In the genomic region with DNA sequence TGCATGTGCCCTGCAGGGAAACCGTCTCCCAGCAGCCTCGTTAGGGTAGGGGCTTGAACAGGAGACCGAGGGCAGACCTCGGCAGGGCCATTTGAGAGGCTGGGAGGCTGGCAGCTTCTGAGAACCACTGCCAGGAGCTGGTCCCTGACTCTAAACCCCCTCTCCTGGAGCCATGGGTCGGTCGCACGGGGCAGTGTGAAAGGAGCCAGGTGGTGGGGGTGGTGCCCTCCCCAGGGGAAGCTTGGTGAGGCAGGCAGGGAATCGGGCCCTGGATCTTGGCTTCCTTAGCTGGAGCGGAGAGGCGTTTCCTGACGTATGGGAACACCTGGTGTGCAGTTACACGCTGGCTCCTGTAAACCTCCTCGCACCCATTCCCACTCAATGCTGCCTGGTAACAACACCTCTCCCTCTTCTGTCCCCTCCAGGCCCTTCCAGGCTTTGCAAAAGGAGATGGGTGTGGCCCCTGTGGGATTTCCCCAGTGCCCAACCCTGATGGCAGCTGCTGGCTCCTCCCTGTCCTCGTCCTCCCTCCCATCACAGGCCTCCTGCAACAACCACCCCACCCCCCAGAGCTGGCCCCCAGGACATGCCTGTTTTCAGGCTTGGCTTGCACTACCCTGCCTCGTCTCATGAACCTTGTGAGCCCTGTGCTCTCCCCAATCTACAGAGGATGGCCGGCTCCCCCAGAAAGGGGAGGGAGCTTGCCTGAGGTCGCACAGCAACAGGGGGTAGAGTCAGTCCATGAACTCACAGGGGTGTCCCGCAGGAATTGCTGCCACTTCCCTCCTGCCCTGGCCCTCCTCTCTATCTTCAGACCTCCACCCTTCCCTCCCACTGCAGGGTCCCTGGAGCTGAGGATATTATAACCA, we compare ENCODE assay signal across 12 cellular contexts. TPM values are rescaled to one million over a fixed set of nuclear protein-coding genes. Genes with fewer than 3 reads are reported as not detected.
DNase-seq lines count a peak whose midpoint lies in the region; ATAC-seq and TF ChIP-seq lines count a peak whose summit lies in the region.
"Had no signal": no experiment of that assay in that cellular context is flagged by ENCODE, and none has a peak within 500 bp of the region (broad histone marks: within the 10 kb centered on the region; RNA-seq: fewer than 3 reads in every experiment).

No MANE protein-coding gene starts in this region.

- peak; percentile 37 for TF ChIP-seq CTCF in foreskin keratinocyte (conservative IDR thresholded peaks at IDR 0.05)

- H3K27ac ChIP-seq in foreskin keratinocyte, result no peak overlapping the region
- H3K27ac ChIP-seq: heart left ventricle had no signal

- H3K4me3 Mint-ChIP-seq in activated CD8-positive, alpha-beta memory T cell treated with anti-CD3 and anti-CD28 coated beads, Interleukin-2, amount 10 ng/mL, durations not matched to agents 7 days and 5 days, result no peak overlapping the region
- H3K4me3 Mint-ChIP-seq: activated naive CD8-positive, alpha-beta T cell had no signal

- H3K9me3 Mint-ChIP-seq in activated CD8-positive, alpha-beta memory T cell treated with anti-CD3 and anti-CD28 coated beads, Interleukin-2, amount 10 ng/mL, durations not matched to agents 7 days and 5 days (ENCODE audit: low read depth), result no peaks in the 10 kb centered on the region

- no peaks in the 10 kb centered on the region for H3K36me3 Mint-ChIP-seq in activated CD8-positive, alpha-beta memory T cell treated with anti-CD3 and anti-CD28 coated beads, Interleukin-2, amount 10 ng/mL, durations not matched to agents 7 days and 5 days
- H3K36me3 Mint-ChIP-seq: activated naive CD8-positive, alpha-beta T cell had no signal

- H3K4me1 Mint-ChIP-seq in activated CD8-positive, alpha-beta memory T cell treated with anti-CD3 and anti-CD28 coated beads, Interleukin-2, amount 10 ng/mL, durations not matched to agents 7 days and 5 days, result no peaks in the 10 kb centered on the region

- H3K27me3 ChIP-seq in foreskin keratinocyte, result peaks cover 24% of the 10 kb centered on the region
- H3K27me3 ChIP-seq: heart left ventricle had no signal

- ATAC-seq in activated CD8-positive, alpha-beta memory T cell treated with anti-CD3 and anti-CD28 coated beads, Interleukin-2, amount 10 ng/mL, durations not matched to agents 7 days and 5 days, result no peak
- ATAC-seq in foreskin keratinocyte (peak; percentile 83), GM21529 (IDR thresholded peaks at IDR 0.05; ENCODE audit: unreplicated experiment) (no peak), GM18868 (IDR thresholded peaks at IDR 0.05; ENCODE audit: unreplicated experiment) (no peak)

- H3K27me3 Mint-ChIP-seq in activated CD8-positive, alpha-beta memory T cell treated with anti-CD3 and anti-CD28 coated beads, Interleukin-2, amount 10 ng/mL, durations not matched to agents 7 days and 5 days, result peaks cover 17% of the 10 kb centered on the region
- H3K27me3 Mint-ChIP-seq: activated naive CD8-positive, alpha-beta T cell had no signal

- DNase-seq in activated CD8-positive, alpha-beta memory T cell treated with anti-CD3 and anti-CD28 coated beads, Interleukin-2, amount 10 ng/mL, durations not matched to agents 7 days and 5 days, result peak; percentile 34
- no peak for DNase-seq in activated CD8-positive, alpha-beta memory T cell treated with anti-CD3 and anti-CD28 coated beads, Interleukin-2, amount 50 U/mL, for 4 hours
- DNase-seq in NCI-H345 treated with DMSO at 0.1 percent for 48 hours (lab: John Stamatoyannopoulos, UW; ENCODE audit: unreplicated experiment), result peak; percentile 48
- peak in 1 of 2 donors; percentile 50 for DNase-seq in foreskin keratinocyte
- DNase-seq in stimulated activated CD8-positive, alpha-beta memory T cell treated with anti-CD3 and anti-CD28 coated beads, Interleukin-4, amount 100 ng/mL, for 48 hours, result peak; percentile 20
- DNase-seq in NCI-H1105 (lab: John Stamatoyannopoulos, UW), result no peak
- DNase-seq: NCI-H1694 had no signal

- no peaks in the 10 kb centered on the region for H3K4me1 ChIP-seq in foreskin keratinocyte

- H3K27ac Mint-ChIP-seq in activated CD8-positive, alpha-beta memory T cell treated with anti-CD3 and anti-CD28 coated beads, Interleukin-2, amount 10 ng/mL, durations not matched to agents 7 days and 5 days, result no peak overlapping the region
- H3K27ac Mint-ChIP-seq: activated naive CD8-positive, alpha-beta T cell had no signal

- CTCF ChIA-PET in activated CD8-positive, alpha-beta memory T cell treated with anti-CD3 and anti-CD28 coated beads, Interleukin-2, amount 10 ng/mL, durations not matched to agents 7 days and 5 days (lab: Charles Lee), result interaction anchor here (1.0 kb wide), 1 partner anchor 25 kb away, joined by 3 read pairs; no protein-coding TSS in a partner anchor

RNA-seq across cellular contexts. Expression of a gene that starts 24.4 kb away (rescaled TPM):
- under 1 TPM; 0.09 to 0.15 TPM for total RNA-seq in activated CD8-positive, alpha-beta memory T cell treated with anti-CD3 and anti-CD28 coated beads, Interleukin-2, amount 10 ng/mL, durations not matched to agents 7 days and 5 days
- 0.03 and 0.04 TPM in 2 replicates for total RNA-seq in foreskin keratinocyte
- polyA plus RNA-seq in foreskin keratinocyte, result 0.01 and 0.04 TPM in 2 replicates
- polyA plus RNA-seq: BJ had no signal

RNA-seq across cellular contexts. Expression of a gene that starts 46.4 kb away (rescaled TPM):
- total RNA-seq in activated CD8-positive, alpha-beta memory T cell treated with anti-CD3 and anti-CD28 coated beads, Interleukin-2, amount 10 ng/mL, durations not matched to agents 7 days and 5 days, result 1 to 10 TPM; 1.9 to 6.4 TPM
- not detected in 2 replicates for total RNA-seq in foreskin keratinocyte
- not detected in 2 replicates for polyA plus RNA-seq in foreskin keratinocyte
- total RNA-seq: heart left ventricle had no signal
- polyA plus RNA-seq: BJ had no signal

RNA-seq across cellular contexts. Expression of a gene that starts 53.3 kb away (rescaled TPM):
- total RNA-seq in activated CD8-positive, alpha-beta memory T cell treated with anti-CD3 and anti-CD28 coated beads, Interleukin-2, amount 10 ng/mL, durations not matched to agents 7 days and 5 days, result 10 to 100 TPM; 32.0 to 53.6 TPM
- total RNA-seq in foreskin keratinocyte, result 1.9 and 2.6 TPM in 2 replicates
- 2.5 and 2.8 TPM in 2 replicates for polyA plus RNA-seq in foreskin keratinocyte

RNA-seq across cellular contexts. Expression of a gene that starts 57.2 kb away (rescaled TPM):
- 10 to 100 TPM; 19.6 to 26.7 TPM for total RNA-seq in activated CD8-positive, alpha-beta memory T cell treated with anti-CD3 and anti-CD28 coated beads, Interleukin-2, amount 10 ng/mL, durations not matched to agents 7 days and 5 days
- total RNA-seq in foreskin keratinocyte, result 2.8 and 4.5 TPM in 2 replicates
- polyA plus RNA-seq in foreskin keratinocyte, result 3.3 and 4.3 TPM in 2 replicates

Comparison
In these comparisons a context has a peak if more than half of its experiments do, and no peak if none do; other contexts are left out.
1. DNase-seq: peak in activated CD8-positive, alpha-beta memory T cell treated with anti-CD3 and anti-CD28 coated beads, Interleukin-2, amount 10 ng/mL, durations not matched to agents 7 days and 5 days (single experiment), NCI-H345 treated with DMSO at 0.1 percent for 48 hours (single experiment) and stimulated activated CD8-positive, alpha-beta memory T cell treated with anti-CD3 and anti-CD28 coated beads, Interleukin-4, amount 100 ng/mL, for 48 hours (single experiment); none in activated CD8-positive, alpha-beta memory T cell treated with anti-CD3 and anti-CD28 coated beads, Interleukin-2, amount 50 U/mL, for 4 hours (single experiment) and NCI-H1105 (single experiment).